In genomic region chr6:29887819-29888581, GRCh38 we compare ENCODE assay signal across 9 cellular contexts. TPM values are rescaled to one million over a fixed set of nuclear protein-coding genes. Genes with fewer than 3 reads are reported as not detected.
DNase-seq lines count a peak whose midpoint lies in the region; ATAC-seq and TF ChIP-seq lines count a peak whose summit lies in the region.
"Had no signal": no experiment of that assay in that cellular context is flagged by ENCODE, and none has a peak within 500 bp of the region (broad histone marks: within the 10 kb centered on the region; RNA-seq: fewer than 3 reads in every experiment).

No MANE protein-coding gene starts in this region.

- no peaks in the 10 kb centered on the region for H3K27me3 ChIP-seq in right lobe of liver

- peaks cover 10% of the 10 kb centered on the region for H3K27me3 Mint-ChIP-seq in activated CD4-positive, alpha-beta T cell treated with anti-CD3 and anti-CD28 coated beads, Interleukin-2, amount 10 ng/mL, durations not matched to agents 7 days and 5 days

- intact Hi-C loops in right lobe of liver (cut with DNase I) = no loop called here

- H3K9me3 ChIP-seq in right lobe of liver = no peaks in the 10 kb centered on the region

- H3K4me3 Mint-ChIP-seq in activated CD4-positive, alpha-beta T cell treated with anti-CD3 and anti-CD28 coated beads, Interleukin-2, amount 10 ng/mL, durations not matched to agents 7 days and 5 days = peak overlapping the region; percentile 78

- no peaks in the 10 kb centered on the region for H3K36me3 ChIP-seq in right lobe of liver

- TF ChIP-seq CTCF in coronary artery (IDR thresholded peaks at IDR 0.05) (no peak), right lobe of liver (IDR thresholded peaks at IDR 0.05) (no peak)

- ATAC-seq in GM19467 (IDR thresholded peaks at IDR 0.05; ENCODE audit: unreplicated experiment) (peak; percentile 69), right lobe of liver (peak; percentile 87 to 91 (median 89))

- peaks cover 17% of the 10 kb centered on the region for H3K36me3 Mint-ChIP-seq in activated CD4-positive, alpha-beta T cell treated with anti-CD3 and anti-CD28 coated beads, Interleukin-2, amount 10 ng/mL, durations not matched to agents 7 days and 5 days (ENCODE audit: low read depth)

- H3K27ac ChIP-seq in coronary artery (peak overlapping the region in 1 of 2 donors; percentile 96), right lobe of liver (peak overlapping the region; percentile 73 to 91 (median 87))
- H3K27ac ChIP-seq: VCaP had no signal

- peaks cover 21% of the 10 kb centered on the region for H3K4me1 Mint-ChIP-seq in activated CD4-positive, alpha-beta T cell treated with anti-CD3 and anti-CD28 coated beads, Interleukin-2, amount 10 ng/mL, durations not matched to agents 7 days and 5 days

- H3K27ac Mint-ChIP-seq in activated CD4-positive, alpha-beta T cell treated with anti-CD3 and anti-CD28 coated beads, Interleukin-2, amount 10 ng/mL, durations not matched to agents 7 days and 5 days = peak overlapping the region; percentile 93

- H3K9me3 Mint-ChIP-seq in activated CD4-positive, alpha-beta T cell treated with anti-CD3 and anti-CD28 coated beads, Interleukin-2, amount 10 ng/mL, durations not matched to agents 7 days and 5 days = no peaks in the 10 kb centered on the region

- TF ChIP-seq POLR2A in right lobe of liver (IDR thresholded peaks at IDR 0.05) = peak; percentile 59

- DNase-seq in D341Med (ENCODE audit: low spot score) (peak; percentile 35), HT-29 (ENCODE audit: low spot score) (peak; percentile 19), coronary artery (ENCODE audit: low spot score) (peak; percentile 85), right lobe of liver (peak; percentile 70 to 91 (median 90)), A172 (ENCODE audit: low spot score) (no peak)
- peak; percentile 89 for DNase-seq in activated CD4-positive, alpha-beta T cell treated with anti-CD3 and anti-CD28 coated beads, Interleukin-2, amount 10 ng/mL, durations not matched to agents 7 days and 5 days
- DNase-seq in stimulated activated CD4-positive, alpha-beta T cell treated with anti-CD3 and anti-CD28 coated beads, Interleukin-4, amount 100 ng/mL, for 48 hours (ENCODE audit: low read depth in 2 of 2) = peak; percentile 68 to 75

- POLR2A ChIA-PET in activated CD4-positive, alpha-beta T cell treated with anti-CD3 and anti-CD28 coated beads, Interleukin-2, amount 10 ng/mL, durations not matched to agents 7 days and 5 days (lab: Charles Lee) = no interaction called here

- WGBS in right lobe of liver (ENCODE audit: insufficient coverage, low coverage, low lambda C conversion rate, missing lambda C conversion rate) = 0% methylated on average over 13 of the region's 81 CpGs

- CTCF ChIA-PET in activated CD4-positive, alpha-beta T cell treated with anti-CD3 and anti-CD28 coated beads, Interleukin-2, amount 10 ng/mL, durations not matched to agents 7 days and 5 days (lab: Charles Lee) = interaction anchor here (1.1 kb wide), 1 partner anchor 28 kb away, joined by 3 read pairs; no protein-coding TSS in a partner anchor

- peak overlapping the region; percentile 85 for H3K4me3 ChIP-seq in coronary artery
- H3K4me3 ChIP-seq in right lobe of liver = peak overlapping the region; percentile 64 to 72 (median 65)

- peaks cover 0 to 7% (median 0%) of the 10 kb centered on the region in 4 donors for H3K4me1 ChIP-seq in right lobe of liver

RNA-seq across cellular contexts. Expression of gene HLA-A, which starts 54.3 kb away (rescaled TPM):
- 856 and 869 TPM in 2 replicates for total RNA-seq in HT-29 (2014; rRNA removed; shearing (Covaris generic))
- 1,000 to 10,000 TPM; 1,667 to 1,766 TPM for total RNA-seq in activated CD4-positive, alpha-beta T cell treated with anti-CD3 and anti-CD28 coated beads, Interleukin-2, amount 10 ng/mL, durations not matched to agents 7 days and 5 days
- total RNA-seq in right lobe of liver = 100 to 1,000 TPM; 107 to 561 (median 406) TPM
- total RNA-seq in A172 (2014; rRNA removed; shearing (Covaris generic)) = 244 and 284 TPM in 2 replicates
